In the genomic region with DNA sequence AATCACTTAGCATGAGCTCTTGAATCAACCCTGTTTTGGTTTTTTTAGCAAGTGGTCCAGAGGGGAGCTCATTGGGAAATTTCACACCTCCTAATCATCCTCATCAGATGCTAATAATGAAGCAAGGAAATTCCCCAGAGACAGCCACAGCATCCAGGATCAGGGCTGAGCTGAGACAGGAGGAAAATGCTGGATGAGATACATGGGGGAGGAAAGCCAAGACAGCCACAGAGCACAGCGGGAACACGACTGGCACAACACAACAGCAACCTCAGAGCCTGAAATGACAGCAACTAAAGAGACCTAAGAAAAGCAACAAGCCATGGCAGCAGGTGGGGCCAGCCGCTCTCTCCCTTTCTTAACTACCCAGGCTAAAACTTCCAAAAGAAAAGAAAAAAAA, we compare ENCODE assay signal across 1 cellular context.
TF ChIP-seq lines count a peak whose summit lies in the region.

No MANE protein-coding gene starts in this region.

TF ChIP-seq in SK-N-SH, 30 proteins besides CTCF, POLR2A, EP300 and RAD21 (continued from another document):
- TF ChIP-seq REST (IDR thresholded peaks at IDR 0.05; ENCODE audit: low read depth, low read length), result no peak
- TF ChIP-seq RXRA (IDR thresholded peaks at IDR 0.05; ENCODE audit: borderline replicate concordance, low read depth), result no peak
- TF ChIP-seq TEAD4 (IDR thresholded peaks at IDR 0.05; ENCODE audit: borderline replicate concordance, insufficient read depth), result no peak
- TF ChIP-seq GATA2 (CRISPR knock-in tag; IDR thresholded peaks at IDR 0.05), result no peak
- TF ChIP-seq YY1 (IDR thresholded peaks at IDR 0.05; ENCODE audit: low read depth), result no peak
- TF ChIP-seq SIN3A (IDR thresholded peaks at IDR 0.05; ENCODE audit: borderline replicate concordance, low read depth, low read length), result no peak
- TF ChIP-seq GABPA (IDR thresholded peaks at IDR 0.05; ENCODE audit: low read depth), result no peak
- TF ChIP-seq IRF3 (IDR thresholded peaks at IDR 0.05; ENCODE audit: low read depth, low read length), result no peak
- TF ChIP-seq RFX5 (IDR thresholded peaks at IDR 0.05; ENCODE audit: low read length), result no peak
- no peak for TF ChIP-seq FOSL2 (IDR thresholded peaks at IDR 0.05; ENCODE audit: borderline replicate concordance, low read depth)
- no peak for TF ChIP-seq NFIC (IDR thresholded peaks at IDR 0.05; ENCODE audit: borderline replicate concordance)
- no peak for TF ChIP-seq FOXM1 (IDR thresholded peaks at IDR 0.05; ENCODE audit: low read depth)
- TF ChIP-seq EZH2phosphoT487 (IDR thresholded peaks at IDR 0.05; ENCODE audit: borderline replicate concordance, low read depth), result no peak
